ENCODE assay signal across 19 cellular contexts in genomic region chr3:132912416-132912753, GRCh38.
DNase-seq lines count a peak whose midpoint lies in the region; TF ChIP-seq lines count a peak whose summit lies in the region.
"Had no signal": no experiment of that assay in that cellular context is flagged by ENCODE, and none has a peak within 500 bp of the region (broad histone marks: within the 10 kb centered on the region; RNA-seq: fewer than 3 reads in every experiment).

No MANE protein-coding gene starts in this region.

- H3K4me1 ChIP-seq in SJCRH30 (peaks cover 27% of the 10 kb centered on the region), skeletal muscle tissue (ENCODE audit: control insufficient read depth in 3 of 3, insufficient read depth in 3 of 3, low read length in 3 of 3) (no peaks in the 10 kb centered on the region), HAP-1 (no peaks in the 10 kb centered on the region)
- H3K4me1 ChIP-seq: BLaER1 treated with 17β-estradiol and CSF1 and Interleukin-3, amounts not matched to agents 10 nM and 100 nM had no signal

- no peak for TF ChIP-seq CTCF in foreskin fibroblast (IDR thresholded peaks at IDR 0.05; ENCODE audit: low read depth, low read length)

- H3K9me3 ChIP-seq in SJCRH30 (replicated peaks) (peaks cover 13% of the 10 kb centered on the region; the same call in 1 of the 2 replicates), skeletal muscle tissue (ENCODE audit: control insufficient read depth in 3 of 3, low read length in 3 of 3) (no peaks in the 10 kb centered on the region), HAP-1 (no peaks in the 10 kb centered on the region)

- H3K27me3 ChIP-seq in SJCRH30 (no peaks in the 10 kb centered on the region), skeletal muscle tissue (ENCODE audit: control insufficient read depth in 3 of 3, insufficient read depth in 3 of 3, low read length in 3 of 3) (no peaks in the 10 kb centered on the region), HAP-1 (ENCODE audit: low read depth) (no peaks in the 10 kb centered on the region)
- H3K27me3 ChIP-seq: BLaER1 treated with 17β-estradiol and CSF1 and Interleukin-3, amounts not matched to agents 10 nM and 100 nM had no signal

- H3K4me3 ChIP-seq in SJCRH30 (no peak overlapping the region), skeletal muscle tissue (ENCODE audit: low read length in 3 of 3) (no peak overlapping the region), foreskin fibroblast (ENCODE audit: low read depth in 1 of 2, low read length in 2 of 2) (no peak overlapping the region), HAP-1 (no peak overlapping the region)
- H3K4me3 ChIP-seq: BLaER1 treated with 17β-estradiol and CSF1 and Interleukin-3, amounts not matched to agents 10 nM and 100 nM had no signal

- DNase-seq in HuH-7 (ENCODE audit: low spot score) (peak; percentile 6), SJCRH30 (no peak), left kidney (ENCODE audit: low read depth, low spot score) (peak; percentile 3), foreskin fibroblast (no peak), HAP-1 (ENCODE audit: low spot score in 2 of 2) (no peak), DMS53 (lab: John Stamatoyannopoulos, UW) (no peak)
- DNase-seq: ACHN; CD8-positive, alpha-beta T cell; DMS153; GDM1; Kasumi-1; NCI-H1048; NCI-H1436; NCI-H2029; NCI-H2227 treated with DMSO at 0.1 percent for 48 hours; NCI-H510A treated with DMSO at 0.1 percent for 48 hours; NCI-H748 treated with DMSO at 0.1 percent for 48 hours had no signal

- in situ Hi-C loops in HAP-1 (cut with MboI; ENCODE audit: low sequenced_read_pairs): no loop called here

- no peak overlapping the region for H3K9ac ChIP-seq in skeletal muscle tissue (ENCODE audit: low read depth in 1 of 3, low read length in 3 of 3)
- H3K9ac ChIP-seq: BLaER1 treated with 17β-estradiol and CSF1 and Interleukin-3, amounts not matched to agents 10 nM and 100 nM had no signal

- peak overlapping the region; percentile 3 for H3K27ac ChIP-seq in SJCRH30
- peak overlapping the region; percentile 41 for H3K27ac ChIP-seq in skeletal muscle tissue (ENCODE audit: low read depth, low read length)
- H3K27ac ChIP-seq: BLaER1 treated with 17β-estradiol and CSF1 and Interleukin-3, amounts not matched to agents 10 nM and 100 nM had no signal

- no peaks in the 10 kb centered on the region for H3K36me3 ChIP-seq in SJCRH30
- no peaks in the 10 kb centered on the region for H3K36me3 ChIP-seq in skeletal muscle tissue (ENCODE audit: control insufficient read depth in 3 of 3, insufficient read depth in 3 of 3, low read length in 3 of 3)
- no peaks in the 10 kb centered on the region for H3K36me3 ChIP-seq in HAP-1 (replicated peaks)
- H3K36me3 ChIP-seq: BLaER1 treated with 17β-estradiol and CSF1 and Interleukin-3, amounts not matched to agents 10 nM and 100 nM had no signal

Comparison
In these comparisons a context has a peak if more than half of its experiments do, and no peak if none do; other contexts are left out.
1. DNase-seq: peak in HuH-7 (single experiment) and left kidney (single experiment); none in SJCRH30 (0 of 2), foreskin fibroblast (0 of 2), HAP-1 (0 of 2) and DMS53 (single experiment).